Comparison of ENCODE assay signal across 10 cellular contexts in genomic region chr10:73263948-73264347, GRCh38. TPM values are rescaled to one million over a fixed set of nuclear protein-coding genes. Genes with fewer than 3 reads are reported as not detected.
DNase-seq lines count a peak whose midpoint lies in the region; ATAC-seq and TF ChIP-seq lines count a peak whose summit lies in the region.
"Had no signal": no experiment of that assay in that cellular context is flagged by ENCODE, and none has a peak within 500 bp of the region (broad histone marks: within the 10 kb centered on the region; RNA-seq: fewer than 3 reads in every experiment).

No MANE protein-coding gene starts in this region.

- BruUV-seq in PC-9 (replicated peaks; lab: Mats Ljungman, UMichigan) = no TSS peak

- peaks cover 20% of the 10 kb centered on the region for H3K4me1 ChIP-seq in PC-9 (replicated peaks; ENCODE audit: insufficient read depth)
- H3K4me1 ChIP-seq in left lung = no peaks in the 10 kb centered on the region

- ATAC-seq in natural killer cell (no peak), left lung (no peak), GM18505 (IDR thresholded peaks at IDR 0.05; ENCODE audit: unreplicated experiment) (no peak)
- ATAC-seq in natural killer cell treated with Interleukin-12 subunit alpha and Interleukin-12 subunit beta and Interleukin-15 and Interleukin-18, amount 100 ng/mL, for 72 hours = no peak
- ATAC-seq in activated CD4-positive, CD25-positive, alpha-beta regulatory T cell treated with anti-CD3 and anti-CD28 coated beads, Interleukin-2, amount 50 U/mL, for 24 hours = no peak
- ATAC-seq: T-cell had no signal

- peaks cover 0 to 13% of the 10 kb centered on the region in 2 donors for H3K27me3 Mint-ChIP-seq in natural killer cell (ENCODE audit: low read depth in 2 of 2)
- peaks cover 6 to 7% of the 10 kb centered on the region in 2 donors for H3K27me3 Mint-ChIP-seq in natural killer cell treated with Interleukin-12 subunit alpha and Interleukin-12 subunit beta and Interleukin-15 and Interleukin-18, amount 100 ng/mL, for 72 hours
- H3K27me3 Mint-ChIP-seq: stimulated activated naive CD8-positive, alpha-beta T cell treated with anti-CD3 and anti-CD28 coated beads, Interleukin-15, Interleukin-2, amounts not matched to agents 100 ng/mL and 50 ng/mL, for 24 hours; T-cell had no signal

- H2AFZ ChIP-seq in PC-9 = no peak overlapping the region

- H4K20me1 ChIP-seq in PC-9 (ENCODE audit: insufficient read depth) = no peaks in the 10 kb centered on the region

- H3F3A ChIP-seq in PC-9 (ENCODE audit: insufficient read depth, low read depth) = peaks cover 6% of the 10 kb centered on the region

- no peak for TF ChIP-seq POLR2A in GM18505 (IDR thresholded peaks at IDR 0.05; ENCODE audit: borderline replicate concordance, extremely low read depth, insufficient read depth, insufficient read length)

- H3K27me3 ChIP-seq in PC-9 (ENCODE audit: insufficient read depth, low read depth) (no peaks in the 10 kb centered on the region), left lung (no peaks in the 10 kb centered on the region)

- H3K36me3 Mint-ChIP-seq in natural killer cell = peaks cover 4% of the 10 kb centered on the region
- H3K36me3 Mint-ChIP-seq in natural killer cell treated with Interleukin-12 subunit alpha and Interleukin-12 subunit beta and Interleukin-15 and Interleukin-18, amount 100 ng/mL, for 72 hours = peaks cover 3% of the 10 kb centered on the region

- no peaks in the 10 kb centered on the region for H3K9me2 ChIP-seq in PC-9 (ENCODE audit: insufficient read depth)

- no peaks in the 10 kb centered on the region for H3K79me2 ChIP-seq in PC-9 (ENCODE audit: low read depth)

- peaks cover 0 to 2% of the 10 kb centered on the region in 2 donors for H3K9me3 Mint-ChIP-seq in natural killer cell
- no peaks in the 10 kb centered on the region for H3K9me3 Mint-ChIP-seq in natural killer cell treated with Interleukin-12 subunit alpha and Interleukin-12 subunit beta and Interleukin-15 and Interleukin-18, amount 100 ng/mL, for 72 hours
- H3K9me3 Mint-ChIP-seq: stimulated activated naive CD8-positive, alpha-beta T cell treated with anti-CD3 and anti-CD28 coated beads, Interleukin-15, Interleukin-2, amounts not matched to agents 100 ng/mL and 50 ng/mL, for 24 hours had no signal

- no peaks in the 10 kb centered on the region for H3K4me1 Mint-ChIP-seq in natural killer cell
- no peaks in the 10 kb centered on the region for H3K4me1 Mint-ChIP-seq in natural killer cell treated with Interleukin-12 subunit alpha and Interleukin-12 subunit beta and Interleukin-15 and Interleukin-18, amount 100 ng/mL, for 72 hours (ENCODE audit: low read depth in 2 of 2)

- H3K4me2 ChIP-seq in PC-9 = no peak overlapping the region

- POLR2A ChIA-PET in PC-9 (lab: Charles Lee; ENCODE audit: unreplicated experiment) = interaction anchor here (0.7 to 0.9 kb wide), 4 partner anchors 18 to 323 kb away, joined by 4 to 7 read pairs (median 6); no protein-coding TSS in a partner anchor

- H3K4me3 Mint-ChIP-seq in natural killer cell = no peak overlapping the region
- no peak overlapping the region for H3K4me3 Mint-ChIP-seq in natural killer cell treated with Interleukin-12 subunit alpha and Interleukin-12 subunit beta and Interleukin-15 and Interleukin-18, amount 100 ng/mL, for 72 hours
- H3K4me3 Mint-ChIP-seq: stimulated activated naive CD8-positive, alpha-beta T cell treated with anti-CD3 and anti-CD28 coated beads, Interleukin-15, Interleukin-2, amounts not matched to agents 100 ng/mL and 50 ng/mL, for 24 hours; T-cell had no signal

- no peak overlapping the region for H3K27ac Mint-ChIP-seq in natural killer cell
- H3K27ac Mint-ChIP-seq in natural killer cell treated with Interleukin-12 subunit alpha and Interleukin-12 subunit beta and Interleukin-15 and Interleukin-18, amount 100 ng/mL, for 72 hours = no peak overlapping the region
- H3K27ac Mint-ChIP-seq: stimulated activated naive CD8-positive, alpha-beta T cell treated with anti-CD3 and anti-CD28 coated beads, Interleukin-15, Interleukin-2, amounts not matched to agents 100 ng/mL and 50 ng/mL, for 24 hours; T-cell had no signal

- intact Hi-C loops in natural killer cell (cut with micrococcal nuclease) (loop anchor here (1.0 kb wide), 1 partner anchor 380 kb away; no protein-coding TSS in a partner anchor), PC-9 (cut with micrococcal nuclease; ENCODE audit: unreplicated experiment) (loop anchor here (2.0 kb wide), 1 partner anchor 95 kb away; the partner anchor contains the start of gene CFAP70), left lung (cut with DNase I) (no loop called here)

- H3K36me3 ChIP-seq in PC-9 (ENCODE audit: low read depth) = no peaks in the 10 kb centered on the region
- H3K36me3 ChIP-seq in left lung = no peaks in the 10 kb centered on the region

- peaks cover 7% of the 10 kb centered on the region for H3K9me3 ChIP-seq in PC-9 (ENCODE audit: insufficient read depth, low read depth)
- H3K9me3 ChIP-seq in left lung = peaks cover 0 to 6% of the 10 kb centered on the region in 2 donors

- no peak for DNase-seq in natural killer cell
- DNase-seq in natural killer cell treated with Interleukin-12 subunit alpha and Interleukin-12 subunit beta and Interleukin-15 and Interleukin-18, amount 100 ng/mL, for 72 hours (ENCODE audit: low spot score) = no peak
- peak in 1 of 2 experiments; percentile 43 for DNase-seq in PC-9
- DNase-seq in fibroblast of the conjunctiva (ENCODE audit: low read depth) = peak; percentile 22
- DNase-seq in left lung = no peak
- DNase-seq in activated CD4-positive, alpha-beta T cell treated with anti-CD3 and anti-CD28 coated beads, Interleukin-2, amount 50 U/mL, for 1 hour = no peak
- DNase-seq: T-cell had no signal

- no peak overlapping the region for H3K4me3 ChIP-seq in PC-9
- H3K4me3 ChIP-seq in left lung = no peak overlapping the region

- H3K27ac ChIP-seq in PC-9 (no peak overlapping the region; the same call in 1 of the 2 replicates), left lung (no peak overlapping the region)

- CTCF ChIA-PET in PC-9 (lab: Charles Lee) = interaction anchor here (0.5 to 1.4 kb wide), 6 partner anchors 10 to 940 kb away, joined by 3 to 8 read pairs (median 5); partner anchors contain the start of gene MRPS16

- TF ChIP-seq CTCF in natural killer cell (IDR thresholded peaks at IDR 0.05) = peak; percentile 34
- TF ChIP-seq CTCF in PC-9 (conservative IDR thresholded peaks at IDR 0.05) = peak; percentile 80
- TF ChIP-seq CTCF in left lung (IDR thresholded peaks at IDR 0.05) = peak in 1 of 2 donors; percentile 28

RNA-seq across cellular contexts. Expression of gene MRPS16, which starts 11.5 kb away (rescaled TPM):
- 10 to 100 TPM; 28.2 to 39.4 (median 31.4) TPM for total RNA-seq in natural killer cell
- 100 to 1,000 TPM in 1 of 2 donors, 10 to 100 TPM in 1; 83.1 to 118 TPM for total RNA-seq in natural killer cell treated with Interleukin-12 subunit alpha and Interleukin-12 subunit beta and Interleukin-15 and Interleukin-18, amount 100 ng/mL, for 72 hours
- total RNA-seq in PC-9 (2021) = 148 and 175 TPM in 2 replicates
- 10 to 100 TPM; 67.3 to 83.6 TPM for total RNA-seq in left lung

RNA-seq across cellular contexts. Expression of gene DNAJC9, which starts 16.9 kb away (rescaled TPM):
- total RNA-seq in natural killer cell (10 to 100 TPM; 14.1 to 19.0 (median 17.4) TPM), PC-9 (2021) (44.8 and 45.6 TPM in 2 replicates), left lung (10 to 100 TPM; 14.6 to 17.6 TPM)
- total RNA-seq in natural killer cell treated with Interleukin-12 subunit alpha and Interleukin-12 subunit beta and Interleukin-15 and Interleukin-18, amount 100 ng/mL, for 72 hours = 10 to 100 TPM; 38.8 to 68.9 TPM

Comparison
In these comparisons a context has a peak if more than half of its experiments do, and no peak if none do; other contexts are left out.
1. intact Hi-C loops: an anchor here in natural killer cell (1.0 kb wide) and PC-9 (2.0 kb wide); none called in left lung.